Comparison of ENCODE assay signal across 25 cellular contexts in the genomic region with DNA sequence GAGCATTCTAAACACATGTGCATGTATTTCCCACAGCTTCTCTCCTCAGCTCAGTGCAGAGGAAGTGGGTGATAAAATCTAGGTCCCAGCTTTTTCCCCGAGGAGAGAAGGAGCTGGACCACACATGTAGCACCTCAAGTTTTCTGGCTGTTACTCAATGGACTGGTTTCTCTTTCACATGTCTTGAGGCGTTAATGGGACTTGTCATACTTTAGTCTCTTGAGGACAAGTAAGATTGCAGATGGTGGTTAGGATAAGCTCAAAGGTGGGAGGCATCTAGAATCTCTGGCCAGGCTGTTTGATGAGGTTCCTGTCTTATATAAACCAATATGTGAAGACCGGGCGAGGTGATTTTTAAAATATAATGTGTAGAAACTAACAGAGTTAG.
"Had no signal": no experiment of that assay in that cellular context is flagged by ENCODE, and none has a peak within 500 bp of the region (broad histone marks: within the 10 kb centered on the region; RNA-seq: fewer than 3 reads in every experiment).

No MANE protein-coding gene starts in this region.

- H3K4me3 ChIP-seq: adrenal gland, PC-9, SK-N-MC had no signal

- H3K9me3 ChIP-seq: adrenal gland had no signal

- H3K27me3 Mint-ChIP-seq: activated CD4-positive, alpha-beta memory T cell treated with anti-CD3 and anti-CD28 coated beads, Interleukin-2, amount 10 ng/mL, durations not matched to agents 7 days and 5 days; activated CD4-positive, alpha-beta T cell treated with anti-CD3 and anti-CD28 coated beads for 36 hours; activated naive CD8-positive, alpha-beta T cell treated with anti-CD3 and anti-CD28 coated beads, Interleukin-2, amount 10 ng/mL, durations not matched to agents 7 days and 5 days; activated T-helper 17 cell treated with anti-CD3 and anti-CD28 coated beads, Interleukin-2, amount 50 U/mL, for 72 hours; T-cell had no signal

- H3K27ac Mint-ChIP-seq: activated CD4-positive, alpha-beta memory T cell treated with anti-CD3 and anti-CD28 coated beads, Interleukin-2, amount 10 ng/mL, durations not matched to agents 7 days and 5 days; activated CD4-positive, alpha-beta T cell treated with anti-CD3 and anti-CD28 coated beads for 36 hours; activated naive CD4-positive, alpha-beta T cell treated with anti-CD3 and anti-CD28 coated beads for 36 hours; activated naive CD8-positive, alpha-beta T cell treated with anti-CD3 and anti-CD28 coated beads, Interleukin-2, amount 10 ng/mL, durations not matched to agents 7 days and 5 days; activated T-helper 17 cell treated with anti-CD3 and anti-CD28 coated beads, Interleukin-2, amount 50 U/mL, for 72 hours; T-cell had no signal

- H3K4me3 Mint-ChIP-seq: activated CD4-positive, alpha-beta memory T cell treated with anti-CD3 and anti-CD28 coated beads, Interleukin-2, amount 10 ng/mL, durations not matched to agents 7 days and 5 days; activated CD4-positive, alpha-beta T cell treated with anti-CD3 and anti-CD28 coated beads for 36 hours; activated naive CD4-positive, alpha-beta T cell treated with anti-CD3 and anti-CD28 coated beads for 36 hours; activated naive CD8-positive, alpha-beta T cell treated with anti-CD3 and anti-CD28 coated beads, Interleukin-2, amount 10 ng/mL, durations not matched to agents 7 days and 5 days; activated T-helper 17 cell treated with anti-CD3 and anti-CD28 coated beads, Interleukin-2, amount 50 U/mL, for 72 hours; T-cell had no signal

- H3K27ac ChIP-seq: adrenal gland, KMS-11, PC-9, SK-N-MC, WERI-Rb-1 had no signal

- ATAC-seq: activated CD4-positive, alpha-beta T cell treated with anti-CD3 and anti-CD28 coated beads for 36 hours; activated T-helper 17 cell treated with anti-CD3 and anti-CD28 coated beads, Interleukin-2, amount 50 U/mL, for 72 hours; T-cell had no signal

- H3K4me1 ChIP-seq: adrenal gland had no signal

- H2AFZ ChIP-seq: PC-9 had no signal

- H3K27me3 ChIP-seq: adrenal gland had no signal

- H3K9ac ChIP-seq: KMS-11 had no signal

- H3K36me3 ChIP-seq: adrenal gland, WERI-Rb-1 had no signal

- H3K4me1 Mint-ChIP-seq: activated CD4-positive, alpha-beta memory T cell treated with anti-CD3 and anti-CD28 coated beads, Interleukin-2, amount 10 ng/mL, durations not matched to agents 7 days and 5 days; activated CD4-positive, alpha-beta T cell treated with anti-CD3 and anti-CD28 coated beads for 36 hours; activated naive CD8-positive, alpha-beta T cell treated with anti-CD3 and anti-CD28 coated beads, Interleukin-2, amount 10 ng/mL, durations not matched to agents 7 days and 5 days; activated T-helper 17 cell treated with anti-CD3 and anti-CD28 coated beads, Interleukin-2, amount 50 U/mL, for 72 hours; T-cell had no signal

- DNase-seq: activated CD4-positive, alpha-beta memory T cell treated with anti-CD3 and anti-CD28 coated beads, Interleukin-2, amount 10 ng/mL, durations not matched to agents 7 days and 5 days; activated CD4-positive, alpha-beta T cell treated with anti-CD3 and anti-CD28 coated beads for 36 hours; activated CD4-positive, alpha-beta T cell treated with anti-CD3 and anti-CD28 coated beads, Interleukin-2, amount 50 U/mL, for 1 hour; activated gamma-delta T cell; activated naive CD4-positive, alpha-beta T cell treated with anti-CD3 and anti-CD28 coated beads for 36 hours; activated naive CD8-positive, alpha-beta T cell treated with anti-CD3 and anti-CD28 coated beads, Interleukin-2, amount 10 ng/mL, durations not matched to agents 7 days and 5 days; activated T-cell treated with anti-CD3 and anti-CD28 coated beads for 4 hours; activated T-cell treated with anti-CD3 and anti-CD28 coated beads, Interleukin-2, amount 50 U/mL, for 48 hours; adrenal gland; anterior cingulate cortex; cerebellar nuclear complex; NCI-H1092; NCI-H1417; NCI-H1694; NCI-H2029; NCI-H2107; NCI-H510A treated with DMSO at 0.1 percent for 48 hours; NCI-H69; PC-9; SIG-M5; T-cell; WERI-Rb-1 had no signal

- H3K36me3 Mint-ChIP-seq: activated naive CD8-positive, alpha-beta T cell treated with anti-CD3 and anti-CD28 coated beads, Interleukin-2, amount 10 ng/mL, durations not matched to agents 7 days and 5 days; T-cell had no signal

- H3K4me2 ChIP-seq: KMS-11, PC-9 had no signal
